ENCODE assay signal across 18 cellular contexts in the genomic region with DNA sequence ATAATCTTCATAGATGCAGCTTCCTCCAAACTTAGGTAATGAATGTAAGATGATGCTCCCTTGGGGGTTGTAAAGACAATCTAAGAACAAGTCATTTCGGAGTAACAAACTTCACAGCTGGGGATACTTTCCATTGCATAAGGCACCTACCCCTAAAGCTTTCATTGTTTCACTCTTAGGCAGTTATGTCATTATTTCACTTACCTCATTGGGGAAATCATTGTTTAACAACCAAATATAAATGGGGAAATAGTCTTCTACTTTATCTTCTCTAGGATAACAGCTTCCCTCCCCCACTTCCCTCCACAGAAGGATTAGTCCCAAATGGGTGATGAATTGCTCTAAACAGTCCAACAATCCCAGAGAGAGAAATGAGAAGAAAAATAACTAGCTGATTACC.
"Had no signal": no experiment of that assay in that cellular context is flagged by ENCODE, and none has a peak within 500 bp of the region (broad histone marks: within the 10 kb centered on the region; RNA-seq: fewer than 3 reads in every experiment).

No MANE protein-coding gene starts in this region.

- H3K36me3 ChIP-seq: breast epithelium, esophagus muscularis mucosa, left lung, suprapubic skin, transverse colon, WERI-Rb-1 had no signal

- H3K9me3 ChIP-seq: breast epithelium, esophagus muscularis mucosa, left lung, mucosa of descending colon, suprapubic skin, transverse colon had no signal

- H3K4me1 ChIP-seq: breast epithelium had no signal

- DNase-seq: activated CD4-positive, alpha-beta T cell treated with anti-CD3 and anti-CD28 coated beads for 1 hour; activated CD4-positive, alpha-beta T cell treated with anti-CD3 and anti-CD28 coated beads, Interleukin-2, amount 50 U/mL, for 4 hours; activated gamma-delta T cell; cerebellar nuclear complex; effector memory CD4-positive, alpha-beta T cell; foreskin melanocyte; left lung; mucosa of descending colon; naive B cell; stimulated activated CD4-positive, alpha-beta T cell treated with anti-CD3 and anti-CD28 coated beads, Interleukin-2, amount 100 ng/mL, for 48 hours; SW 1271; T-helper 2 cell; transverse colon; WERI-Rb-1 had no signal

- ATAC-seq: mucosa of descending colon had no signal

- H3K27ac ChIP-seq: esophagus muscularis mucosa, left lung, suprapubic skin, transverse colon, WERI-Rb-1 had no signal

- H3K4me3 ChIP-seq: breast epithelium, esophagus muscularis mucosa, left lung, mucosa of descending colon, skin epidermis, suprapubic skin, transverse colon had no signal

- H3K27me3 ChIP-seq: breast epithelium, esophagus muscularis mucosa, left lung, suprapubic skin, transverse colon had no signal
